In genomic region chr20:31580706-31581105, GRCh38 we compare ENCODE assay signal across 20 cellular contexts. TPM values are rescaled to one million over a fixed set of nuclear protein-coding genes. Genes with fewer than 3 reads are reported as not detected.
DNase-seq lines count a peak whose midpoint lies in the region; ATAC-seq, FAIRE-seq and TF ChIP-seq lines count a peak whose summit lies in the region.
"Had no signal": no experiment of that assay in that cellular context is flagged by ENCODE, and none has a peak within 500 bp of the region (broad histone marks: within the 10 kb centered on the region; RNA-seq: fewer than 3 reads in every experiment).

No MANE protein-coding gene starts in this region.

- no peak for TF ChIP-seq CTCF in HepG2 (CRISPR knock-in tag; IDR thresholded peaks at IDR 0.05)
- no peak for TF ChIP-seq CTCF in right lobe of liver (IDR thresholded peaks at IDR 0.05)
- no peak for TF ChIP-seq CTCF in glutamatergic neuron (IDR thresholded peaks at IDR 0.05; ENCODE audit: partially characterized antibody, unreplicated experiment)
- no peak for TF ChIP-seq CTCF in nephron (IDR thresholded peaks at IDR 0.05; ENCODE audit: unreplicated experiment in 3 of 3)

- H3K9me3 Mint-ChIP-seq in glutamatergic neuron (ENCODE audit: unreplicated experiment) (peaks cover 5% of the 10 kb centered on the region), nephron (no peaks in the 10 kb centered on the region)

- H3K27me3 ChIP-seq in HepG2 (ENCODE audit: control insufficient read depth in 1 of 2, insufficient read depth in 2 of 2, low read length in 2 of 2) (no peaks in the 10 kb centered on the region), right lobe of liver (no peaks in the 10 kb centered on the region)

- H3K9ac ChIP-seq in HepG2 (ENCODE audit: insufficient read depth, low read depth, low read length), result no peak overlapping the region
- H3K9ac ChIP-seq: KMS-11 had no signal

- no TSS peak for BruUV-seq in HepG2 (replicated peaks; lab: Mats Ljungman, UMichigan)

- no peaks in the 10 kb centered on the region for H3K36me3 ChIP-seq in HepG2 (replicated peaks in 1 of 2; ENCODE audit: control insufficient read depth in 1 of 2, insufficient read depth in 2 of 2, low read length in 2 of 2)
- no peaks in the 10 kb centered on the region for H3K36me3 ChIP-seq in right lobe of liver

- DNase-seq in HepG2 (ENCODE audit: low spot score) (peak; percentile 52), right lobe of liver (no peak), glutamatergic neuron (no peak), GM19240 (ENCODE audit: insufficient read length, low spot score) (no peak), NCI-H2227 (lab: John Stamatoyannopoulos, UW; ENCODE audit: unreplicated experiment) (no peak)
- DNase-seq: COR-L47; NCI-H1092; NCI-H1694; NCI-H2107; NCI-H69; NK-92 treated with Interleukin-12 subunit alpha and Interleukin-12 subunit beta, amount 100 ng/mL, for 24 hours; OCI-M1 had no signal

- TF ChIP-seq EP300 in HepG2 (IDR thresholded peaks at IDR 0.05; ENCODE audit: low read depth in 2 of 2, low read length in 2 of 2), result no peak
- TF ChIP-seq EP300 in HepG2 (CRISPR knock-in tag; IDR thresholded peaks at IDR 0.05; ENCODE audit: borderline replicate concordance), result no peak

- CTCF ChIA-PET in HepG2 (lab: Yijun Ruan, JAX; ENCODE audit: low intra/inter-chr PET ratio, low total read pairs), result interaction anchor here (2.3 kb wide), 1 partner anchor 32 kb away, joined by 12 read pairs; no protein-coding TSS in a partner anchor

- TF ChIP-seq POLR2A in HepG2 (IDR thresholded peaks at IDR 0.05; ENCODE audit: insufficient read depth in 1 of 2, low read depth in 2 of 2, low read length in 2 of 2), result no peak
- TF ChIP-seq POLR2A in right lobe of liver (IDR thresholded peaks at IDR 0.05), result no peak

- no peak for FAIRE-seq in HepG2 (lab: Jason Lieb, UNC)
- FAIRE-seq: A204.1 had no signal

- H3K27ac Mint-ChIP-seq in glutamatergic neuron (ENCODE audit: unreplicated experiment) (peak overlapping the region; percentile 1), nephron (peak overlapping the region; percentile 46 to 80 (median 54))

- H3K4me3 Mint-ChIP-seq in glutamatergic neuron (ENCODE audit: unreplicated experiment), result no peak overlapping the region
- H3K4me3 Mint-ChIP-seq in nephron, result no peak overlapping the region

- H3K9me3 ChIP-seq in HepG2 (ENCODE audit: low read length) (no peaks in the 10 kb centered on the region), right lobe of liver (no peaks in the 10 kb centered on the region)

- peaks cover 18% of the 10 kb centered on the region for H3K4me1 Mint-ChIP-seq in glutamatergic neuron (ENCODE audit: low read depth, unreplicated experiment)
- H3K4me1 Mint-ChIP-seq in nephron, result peaks cover 14% of the 10 kb centered on the region

- H3K79me2 ChIP-seq in HepG2 (ENCODE audit: insufficient read depth, low read length), result no peaks in the 10 kb centered on the region

- TF ChIP-seq RAD21 in HepG2 (CRISPR knock-in tag; IDR thresholded peaks at IDR 0.05), result no peak

- intact Hi-C loops in HepG2 (cut with micrococcal nuclease; ENCODE audit: unreplicated experiment) (no loop called here), right lobe of liver (cut with DNase I) (no loop called here)

- H4K20me1 ChIP-seq in HepG2 (ENCODE audit: insufficient read depth, low read length), result no peaks in the 10 kb centered on the region

- H3K36me3 Mint-ChIP-seq in glutamatergic neuron (ENCODE audit: unreplicated experiment), result peaks cover 4% of the 10 kb centered on the region
- H3K36me3 Mint-ChIP-seq in nephron (ENCODE audit: low read depth), result peaks cover 3% of the 10 kb centered on the region

- peak; percentile 24 for ATAC-seq in HepG2
- ATAC-seq in right lobe of liver, result no peak
- ATAC-seq in GM19395 (IDR thresholded peaks at IDR 0.05; ENCODE audit: unreplicated experiment), result no peak
- ATAC-seq in HG03378 (IDR thresholded peaks at IDR 0.05; ENCODE audit: unreplicated experiment), result no peak

- no peak overlapping the region for H2AFZ ChIP-seq in HepG2 (ENCODE audit: low read length)

- peak overlapping the region; percentile 3 for H3K27ac ChIP-seq in HepG2 (ENCODE audit: extremely low read length, insufficient read depth, low read length)
- no peak overlapping the region for H3K27ac ChIP-seq in right lobe of liver
- H3K27ac ChIP-seq: C4-2B, HL-60, KMS-11 had no signal

- H3K4me1 ChIP-seq in HepG2 (ENCODE audit: insufficient read depth, low read length), result peaks cover 22% of the 10 kb centered on the region
- no peaks in the 10 kb centered on the region for H3K4me1 ChIP-seq in right lobe of liver

- WGBS in HepG2 (ENCODE audit: low lambda C conversion rate), result 47% methylated on average over 7 of the region's 7 CpGs
- WGBS in right lobe of liver (ENCODE audit: insufficient coverage, low coverage, low lambda C conversion rate, missing lambda C conversion rate), result 80% methylated on average over 7 of the region's 7 CpGs

- no peak overlapping the region for H3K4me3 ChIP-seq in HepG2 (replicated peaks in 1 of 3; ENCODE audit: insufficient read depth in 1 of 3, low read depth in 2 of 3, low read length in 3 of 3)
- no peak overlapping the region for H3K4me3 ChIP-seq in right lobe of liver

- POLR2A ChIA-PET in HepG2 (lab: Yijun Ruan, JAX), result interaction anchor here (16.4 kb wide), 1 partner anchor 27 kb away, joined by 1427 read pairs; the partner anchor contains the start of gene ID1

- H3K4me2 ChIP-seq in HepG2 (ENCODE audit: low read depth, low read length), result no peak overlapping the region
- H3K4me2 ChIP-seq: KMS-11 had no signal

- in situ Hi-C loops in HepG2 (cut with HindIII; ENCODE audit: extremely low pct_ligation_motif_present, low pct_unique_long_range_greater_than_20kb), result no loop called here

- peaks cover 5% of the 10 kb centered on the region for H3K27me3 Mint-ChIP-seq in glutamatergic neuron (ENCODE audit: unreplicated experiment)
- H3K27me3 Mint-ChIP-seq in nephron (ENCODE audit: low read depth), result no peaks in the 10 kb centered on the region

TF ChIP-seq in HepG2, 621 proteins besides CTCF, POLR2A, EP300 and RAD21 (continues in another document):
- peak; percentile 48 for TF ChIP-seq FOXA3 (CRISPR knock-in tag; IDR thresholded peaks at IDR 0.05)
- TF ChIP-seq SRY (CRISPR knock-in tag; IDR thresholded peaks at IDR 0.05), result no peak
- 0 out of 2 replicates have a peak, but pooled peaks have one; percentile 20 for TF ChIP-seq ELF1 (CRISPR knock-in tag; IDR thresholded peaks at IDR 0.05)
- TF ChIP-seq SALL1 (CRISPR knock-in tag; IDR thresholded peaks at IDR 0.05), result 0 out of 2 replicates have a peak, but pooled peaks have one; percentile 11
- TF ChIP-seq ZNF10 (CRISPR knock-in tag; IDR thresholded peaks at IDR 0.05; ENCODE audit: borderline replicate concordance, low read depth), result no peak

RNA-seq across cellular contexts. Expression of gene ID1, which starts 24.4 kb away (rescaled TPM):
- 315 and 419 TPM in 2 replicates for total RNA-seq in HepG2 (2016; rRNA removed; fragmentation: Illumina TruSeq; extraction: Trizol)
- total RNA-seq in HepG2 (2016; cell fraction: cytosol; rRNA removed; fragmentation: Illumina TruSeq; extraction: Trizol; ENCODE audit: low read depth), result 421 and 422 TPM in 2 replicates
- total RNA-seq in HepG2 (2016; cell fraction: insoluble cytoplasmic fraction; rRNA removed; fragmentation: Illumina TruSeq; extraction: Trizol), result 297 and 421 TPM in 2 replicates
- 329 and 339 TPM in 2 replicates for total RNA-seq in HepG2 (2016; cell fraction: membrane; rRNA removed; fragmentation: Illumina TruSeq; extraction: Trizol)
- 273 and 295 TPM in 2 replicates for total RNA-seq in HepG2 (2016; cell fraction: nucleus; rRNA removed; fragmentation: Illumina TruSeq; extraction: Trizol)
- polyA plus RNA-seq in HepG2 (2011; rRNA removed), result 258 and 320 TPM in 2 replicates
- polyA plus RNA-seq in HepG2 (2011; cell fraction: cytosol; rRNA removed), result 494 and 1,223 TPM in 2 replicates
- 541 and 1,398 TPM in 2 replicates for polyA plus RNA-seq in HepG2 (2011; cell fraction: nucleus; rRNA removed)
- polyA plus RNA-seq in HepG2 (2012), result 119 and 147 TPM in 2 replicates
- 99.0 and 102 TPM in 2 replicates for polyA plus RNA-seq in HepG2 (2016; cell fraction: cytosol; fragmentation: Illumina TruSeq; extraction: Trizol; ENCODE audit: low read depth)
- polyA plus RNA-seq in HepG2 (2016; cell fraction: insoluble cytoplasmic fraction; fragmentation: Illumina TruSeq; extraction: Trizol; ENCODE audit: low read depth), result 273 and 282 TPM in 2 replicates
- polyA plus RNA-seq in HepG2 (2016; cell fraction: membrane; fragmentation: Illumina TruSeq; extraction: Trizol; ENCODE audit: low read depth), result 104 TPM in 2 replicates
- polyA plus RNA-seq in HepG2 (2016; cell fraction: nucleus; fragmentation: Illumina TruSeq; extraction: Trizol; ENCODE audit: insufficient read depth, low read depth), result 496 and 499 TPM in 2 replicates
- polyA minus RNA-seq in HepG2 (2011; rRNA and poly(A)+ RNA removed; ENCODE audit: low replicate concordance), result 259 and 709 TPM in 2 replicates
- 242 and 434 TPM in 2 replicates for polyA minus RNA-seq in HepG2 (2011; cell fraction: cytosol; rRNA and poly(A)+ RNA removed)
- 194 and 456 TPM in 2 replicates for polyA minus RNA-seq in HepG2 (2011; cell fraction: nucleus; rRNA and poly(A)+ RNA removed)
- 100 to 1,000 TPM in 2 of 6 experiments, 10 to 100 TPM in 4; 12.9 to 300 (median 35.0) TPM for total RNA-seq in right lobe of liver
- total RNA-seq in glutamatergic neuron (ENCODE audit: unreplicated experiment), result 92.0 TPM

RNA-seq across cellular contexts. Expression of gene COX4I2, which starts 57.0 kb away (rescaled TPM):
- not detected in 2 replicates for total RNA-seq in HepG2 (2016; rRNA removed; fragmentation: Illumina TruSeq; extraction: Trizol)
- total RNA-seq in HepG2 (2016; cell fraction: cytosol; rRNA removed; fragmentation: Illumina TruSeq; extraction: Trizol; ENCODE audit: low read depth), result not detected in 2 replicates
- total RNA-seq in HepG2 (2016; cell fraction: insoluble cytoplasmic fraction; rRNA removed; fragmentation: Illumina TruSeq; extraction: Trizol), result not detected in 2 replicates
- total RNA-seq in HepG2 (2016; cell fraction: membrane; rRNA removed; fragmentation: Illumina TruSeq; extraction: Trizol), result not detected in 2 replicates
- not detected in 2 replicates for total RNA-seq in HepG2 (2016; cell fraction: nucleus; rRNA removed; fragmentation: Illumina TruSeq; extraction: Trizol)
- polyA plus RNA-seq in HepG2 (2011; rRNA removed), result 0.74 and 1.1 TPM in 2 replicates
- polyA plus RNA-seq in HepG2 (2011; cell fraction: cytosol; rRNA removed), result 0.97 and 1.4 TPM in 2 replicates
- polyA plus RNA-seq in HepG2 (2011; cell fraction: nucleus; rRNA removed), result 0.31 TPM in 1 of 2 replicates, not detected in the other
- 0.61 and 0.68 TPM in 2 replicates for polyA plus RNA-seq in HepG2 (2012)
- not detected in 2 replicates for polyA plus RNA-seq in HepG2 (2016; cell fraction: cytosol; fragmentation: Illumina TruSeq; extraction: Trizol; ENCODE audit: low read depth)
- polyA plus RNA-seq in HepG2 (2016; cell fraction: insoluble cytoplasmic fraction; fragmentation: Illumina TruSeq; extraction: Trizol; ENCODE audit: low read depth), result not detected in 2 replicates
- polyA plus RNA-seq in HepG2 (2016; cell fraction: membrane; fragmentation: Illumina TruSeq; extraction: Trizol; ENCODE audit: low read depth), result not detected in 2 replicates
- not detected in 2 replicates for polyA plus RNA-seq in HepG2 (2016; cell fraction: nucleus; fragmentation: Illumina TruSeq; extraction: Trizol; ENCODE audit: insufficient read depth, low read depth)
- not detected in 2 replicates for polyA minus RNA-seq in HepG2 (2011; rRNA and poly(A)+ RNA removed; ENCODE audit: low replicate concordance)
- polyA minus RNA-seq in HepG2 (2011; cell fraction: cytosol; rRNA and poly(A)+ RNA removed), result not detected in 2 replicates
- polyA minus RNA-seq in HepG2 (2011; cell fraction: nucleus; rRNA and poly(A)+ RNA removed), result not detected in 2 replicates
- not detected for total RNA-seq in right lobe of liver
- not detected for total RNA-seq in glutamatergic neuron (ENCODE audit: unreplicated experiment)
- total RNA-seq: MCF 10A had no signal
